In genomic region chr22:38766076-38766777, GRCh38 we compare ENCODE assay signal across 1 cellular context.
TF ChIP-seq lines count a peak whose summit lies in the region.

No MANE protein-coding gene starts in this region.

TF ChIP-seq in K562, 482 proteins besides CTCF, POLR2A, EP300 and RAD21 (continued from another document and continues in another):
- no peak for TF ChIP-seq MCM2 (IDR thresholded peaks at IDR 0.05; ENCODE audit: low read depth)
- TF ChIP-seq JUN (IDR thresholded peaks at IDR 0.05; ENCODE audit: borderline replicate concordance, low read depth, low read length): 0 out of 2 replicates have a peak, but pooled peaks have one; percentile 35
- TF ChIP-seq JUN (CRISPR knock-in tag; IDR thresholded peaks at IDR 0.05; ENCODE audit: borderline replicate concordance): no peak
- no peak for TF ChIP-seq ZSCAN29 (IDR thresholded peaks at IDR 0.05)
- TF ChIP-seq RREB1 (CRISPR knock-in tag; IDR thresholded peaks at IDR 0.05): no peak
- TF ChIP-seq FOXP4 (CRISPR knock-in tag; IDR thresholded peaks at IDR 0.05; ENCODE audit: borderline replicate concordance): no peak
- no peak for TF ChIP-seq ZKSCAN3 (CRISPR knock-in tag; IDR thresholded peaks at IDR 0.05)
- no peak for TF ChIP-seq KLF10 (CRISPR knock-in tag; IDR thresholded peaks at IDR 0.05)
- TF ChIP-seq SMARCA4 (IDR thresholded peaks at IDR 0.05): no peak
- peak; percentile 57; the same call in 1 of the 2 replicates for TF ChIP-seq ZEB2 (IDR thresholded peaks at IDR 0.05)
- TF ChIP-seq SREBF2 (CRISPR knock-in tag; IDR thresholded peaks at IDR 0.05): no peak
- no peak for TF ChIP-seq ZNF311 (CRISPR knock-in tag; IDR thresholded peaks at IDR 0.05)
- TF ChIP-seq BHLHE40 (IDR thresholded peaks at IDR 0.05; ENCODE audit: low read length): 0 out of 2 replicates have a peak, but pooled peaks have one; percentile 15
- TF ChIP-seq ZNF445 (CRISPR knock-in tag; IDR thresholded peaks at IDR 0.05; ENCODE audit: low read depth): no peak
- no peak for TF ChIP-seq TAF9B (IDR thresholded peaks at IDR 0.05; ENCODE audit: partially characterized antibody)
- 0 out of 2 replicates have a peak, but pooled peaks have one; percentile 28 for TF ChIP-seq RB1 (IDR thresholded peaks at IDR 0.05; ENCODE audit: low read depth)
- 0 out of 2 replicates have a peak, but pooled peaks have one; percentile 20 for TF ChIP-seq JUND (IDR thresholded peaks at IDR 0.05; ENCODE audit: borderline replicate concordance, low read depth, low read length)
- no peak; the same call in 2 of the 3 replicates for TF ChIP-seq JUND (tag; IDR thresholded peaks at IDR 0.05; ENCODE audit: borderline replicate concordance, low read depth, low read length)
- no peak for TF ChIP-seq SFPQ (IDR thresholded peaks at IDR 0.05; ENCODE audit: low read depth, low read length)
- peak; percentile 51 for TF ChIP-seq FOSL1 (tag; conservative IDR thresholded peaks at IDR 0.05)
- TF ChIP-seq NCOA6 (IDR thresholded peaks at IDR 0.05): no peak
- no peak for TF ChIP-seq ZNF592 (IDR thresholded peaks at IDR 0.05)
- peak in 1 of 2 experiments; percentile 61; a peak in 2 of 4 replicates for TF ChIP-seq RCOR1 (IDR thresholded peaks at IDR 0.05; ENCODE audit: borderline replicate concordance in 1 of 2, low read depth in 2 of 2, low read length in 2 of 2)
- peak; percentile 83 for TF ChIP-seq CTCFL (IDR thresholded peaks at IDR 0.05; ENCODE audit: borderline replicate concordance, insufficient read depth, low read depth, low read length, poor library complexity, severe bottlenecking)
- TF ChIP-seq RFX1 (IDR thresholded peaks at IDR 0.05): no peak
- TF ChIP-seq MAFG (tag; conservative IDR thresholded peaks at IDR 0.05): no peak
- TF ChIP-seq IRF2 (CRISPR knock-in tag; IDR thresholded peaks at IDR 0.05): no peak
- no peak for TF ChIP-seq HNRNPLL (IDR thresholded peaks at IDR 0.05; ENCODE audit: low read depth, low read length, poor library complexity, severe bottlenecking)
- no peak for TF ChIP-seq MNT (conservative IDR thresholded peaks at IDR 0.05)
- TF ChIP-seq E2F1 (CRISPR knock-in tag; IDR thresholded peaks at IDR 0.05): no peak
- no peak for TF ChIP-seq MCM7 (IDR thresholded peaks at IDR 0.05)
- TF ChIP-seq CHAMP1 (IDR thresholded peaks at IDR 0.05): no peak
- TF ChIP-seq ZBTB12 (CRISPR knock-in tag; IDR thresholded peaks at IDR 0.05): no peak
